Comparison of ENCODE assay signal across 12 cellular contexts in genomic region chr20:56453347-56453746, GRCh38. TPM values are rescaled to one million over a fixed set of nuclear protein-coding genes. Genes with fewer than 3 reads are reported as not detected.
DNase-seq lines count a peak whose midpoint lies in the region; ATAC-seq and TF ChIP-seq lines count a peak whose summit lies in the region.
"Had no signal": no experiment of that assay in that cellular context is flagged by ENCODE, and none has a peak within 500 bp of the region (broad histone marks: within the 10 kb centered on the region; RNA-seq: fewer than 3 reads in every experiment).

No MANE protein-coding gene starts in this region.

- H3K36me3 Mint-ChIP-seq in activated T-cell treated with anti-CD3 and anti-CD28 coated beads, Interleukin-2, amount 50 U/mL, for 72 hours (ENCODE audit: insufficient read depth in 2 of 2), result no peaks in the 10 kb centered on the region
- no peaks in the 10 kb centered on the region for H3K36me3 Mint-ChIP-seq in stimulated activated naive B cell treated with anti-CD40 and anti-IgM and Interleukin-4, amounts not matched to agents 10 μg/mL and 1 μg/mL and 100 μg/mL, for 72 hours

- intact Hi-C loops in esophagus squamous epithelium (cut with DNase I), result no loop called here

- H3K9me3 Mint-ChIP-seq in activated T-cell treated with anti-CD3 and anti-CD28 coated beads, Interleukin-2, amount 50 U/mL, for 72 hours, result no peaks in the 10 kb centered on the region
- H3K9me3 Mint-ChIP-seq in stimulated activated naive B cell treated with anti-CD40 and anti-IgM and Interleukin-4, amounts not matched to agents 10 μg/mL and 1 μg/mL and 100 μg/mL, for 72 hours, result no peaks in the 10 kb centered on the region

- no peaks in the 10 kb centered on the region for H3K27me3 Mint-ChIP-seq in activated T-cell treated with anti-CD3 and anti-CD28 coated beads, Interleukin-2, amount 50 U/mL, for 72 hours (ENCODE audit: low read depth)
- H3K27me3 Mint-ChIP-seq in stimulated activated naive B cell treated with anti-CD40 and anti-IgM and Interleukin-4, amounts not matched to agents 10 μg/mL and 1 μg/mL and 100 μg/mL, for 72 hours, result no peaks in the 10 kb centered on the region

- H3K4me1 Mint-ChIP-seq in activated T-cell treated with anti-CD3 and anti-CD28 coated beads, Interleukin-2, amount 50 U/mL, for 72 hours (ENCODE audit: low read depth), result peaks cover 15% of the 10 kb centered on the region
- H3K4me1 Mint-ChIP-seq in stimulated activated naive B cell treated with anti-CD40 and anti-IgM and Interleukin-4, amounts not matched to agents 10 μg/mL and 1 μg/mL and 100 μg/mL, for 72 hours, result peaks cover 8 to 16% of the 10 kb centered on the region in 2 donors

- no peaks in the 10 kb centered on the region for H3K4me1 ChIP-seq in esophagus squamous epithelium

- no peaks in the 10 kb centered on the region for H3K36me3 ChIP-seq in esophagus squamous epithelium

- H3K27me3 ChIP-seq in HL-60 (ENCODE audit: insufficient read depth, poor library complexity, severe bottlenecking) (no peaks in the 10 kb centered on the region), esophagus squamous epithelium (no peaks in the 10 kb centered on the region)

- H3K4me3 Mint-ChIP-seq in activated T-cell treated with anti-CD3 and anti-CD28 coated beads, Interleukin-2, amount 50 U/mL, for 72 hours, result peak overlapping the region in 1 of 2 donors; percentile 46
- peak overlapping the region in 1 of 2 donors; percentile 28 for H3K4me3 Mint-ChIP-seq in stimulated activated naive B cell treated with anti-CD40 and anti-IgM and Interleukin-4, amounts not matched to agents 10 μg/mL and 1 μg/mL and 100 μg/mL, for 72 hours

- H3K4me3 ChIP-seq in HL-60 (replicated peaks; ENCODE audit: insufficient read depth, low read length), result no peak overlapping the region
- no peak overlapping the region for H3K4me3 ChIP-seq in coronary artery
- H3K4me3 ChIP-seq in esophagus squamous epithelium, result no peak overlapping the region
- H3K4me3 ChIP-seq: smooth muscle cell had no signal

- DNase-seq in activated T-cell treated with anti-CD3 and anti-CD28 coated beads, Interleukin-2, amount 50 U/mL, for 72 hours, result no peak
- no peak for DNase-seq in activated T-cell treated with anti-CD3 and anti-CD28 coated beads, Interleukin-2, amount 50 U/mL, for 48 hours
- DNase-seq in HL-60 (ENCODE audit: low read depth in 1 of 2, low spot score in 1 of 2) (peak in 1 of 2 experiments; percentile 36), coronary artery (ENCODE audit: low spot score) (no peak), iPS-NIHi7 (ENCODE audit: extremely low spot score) (no peak), esophagus squamous epithelium (lab: John Stamatoyannopoulos, UW) (no peak)
- DNase-seq in stimulated activated naive B cell treated with anti-CD40 and anti-IgM and Interleukin-4, amounts not matched to agents 10 μg/mL and 1 μg/mL and 100 μg/mL, for 72 hours, result no peak
- DNase-seq: activated T-cell treated with anti-CD3 and anti-CD28 coated beads for 4 hours, foreskin melanocyte, mesenchymal stem cell had no signal

- ATAC-seq in activated T-cell treated with anti-CD3 and anti-CD28 coated beads, Interleukin-2, amount 50 U/mL, for 72 hours (replicated peaks in 1 of 2), result no peak
- ATAC-seq in HG02588 (IDR thresholded peaks at IDR 0.05; ENCODE audit: unreplicated experiment), result peak; percentile 62
- ATAC-seq in stimulated activated naive B cell treated with anti-CD40 and anti-IgM and Interleukin-4, amounts not matched to agents 10 μg/mL and 1 μg/mL and 100 μg/mL, for 72 hours (replicated peaks), result peak; percentile 79 to 91

- TF ChIP-seq CTCF in HL-60 (IDR thresholded peaks at IDR 0.05; ENCODE audit: insufficient read depth, low read length) (no peak), coronary artery (IDR thresholded peaks at IDR 0.05) (no peak), esophagus squamous epithelium (IDR thresholded peaks at IDR 0.05) (no peak)

- H3K27ac ChIP-seq in HL-60 (replicated peaks) (peak overlapping the region; percentile 31), coronary artery (no peak overlapping the region), esophagus squamous epithelium (no peak overlapping the region)

- 73 to 78% methylated on average over 5 of the region's 5 CpGs for whole genome bisulfite sequencing in esophagus squamous epithelium, 2 donors

- no peak for TF ChIP-seq POLR2A in esophagus squamous epithelium (IDR thresholded peaks at IDR 0.05)

- H3K27ac Mint-ChIP-seq in activated T-cell treated with anti-CD3 and anti-CD28 coated beads, Interleukin-2, amount 50 U/mL, for 72 hours, result peak overlapping the region; percentile 73
- peak overlapping the region; percentile 90 for H3K27ac Mint-ChIP-seq in stimulated activated naive B cell treated with anti-CD40 and anti-IgM and Interleukin-4, amounts not matched to agents 10 μg/mL and 1 μg/mL and 100 μg/mL, for 72 hours

- no peaks in the 10 kb centered on the region for H3K9me3 ChIP-seq in esophagus squamous epithelium

RNA-seq across cellular contexts. Expression of gene RTF2, which starts 15.1 kb away (rescaled TPM):
- 10 to 100 TPM; 80.8 to 82.7 TPM for total RNA-seq in activated T-cell treated with anti-CD3 and anti-CD28 coated beads, Interleukin-2, amount 50 U/mL, for 72 hours
- 10 to 100 TPM; 40.3 to 53.6 (median 44.7) TPM for total RNA-seq in esophagus squamous epithelium

RNA-seq across cellular contexts. Expression of gene CASS4, which starts 41.3 kb away (rescaled TPM):
- 1 to 10 TPM; 3.5 to 6.9 TPM for total RNA-seq in activated T-cell treated with anti-CD3 and anti-CD28 coated beads, Interleukin-2, amount 50 U/mL, for 72 hours
- 1 to 10 TPM in 1 of 4 donors, under 1 TPM in 3; 0.22 to 1.3 (median 0.63) TPM for total RNA-seq in esophagus squamous epithelium

Comparison
In these comparisons a context has a peak if more than half of its experiments do, and no peak if none do; other contexts are left out.
1. ATAC-seq: peak in HG02588 (single experiment) and stimulated activated naive B cell treated with anti-CD40 and anti-IgM and Interleukin-4, amounts not matched to agents 10 μg/mL and 1 μg/mL and 100 μg/mL, for 72 hours (2 of 2); none in activated T-cell treated with anti-CD3 and anti-CD28 coated beads, Interleukin-2, amount 50 U/mL, for 72 hours (0 of 2).